1 cellular context compared by ENCODE assay signal in genomic region chr10:14215601-14216000, GRCh38.
TF ChIP-seq lines count a peak whose summit lies in the region.

No MANE protein-coding gene starts in this region.

TF ChIP-seq in GM23338, 12 proteins besides CTCF, POLR2A, EP300 and RAD21 (continued from another document):
- TF ChIP-seq ZNF462 (CRISPR knock-in tag; IDR thresholded peaks at IDR 0.05): no peak
- no peak for TF ChIP-seq CREB1 (CRISPR knock-in tag; IDR thresholded peaks at IDR 0.05; ENCODE audit: low read depth)
- TF ChIP-seq STAT1 (IDR thresholded peaks at IDR 0.05; ENCODE audit: unreplicated experiment): no peak
- TF ChIP-seq ZNF114 (CRISPR knock-in tag; IDR thresholded peaks at IDR 0.05): no peak
- no peak for TF ChIP-seq POLR2AphosphoS5 (IDR thresholded peaks at IDR 0.05; ENCODE audit: low read depth)
- no peak for TF ChIP-seq ZNF331 (CRISPR knock-in tag; IDR thresholded peaks at IDR 0.05; ENCODE audit: low read depth)
- no peak for TF ChIP-seq ETS1 (IDR thresholded peaks at IDR 0.05)
- no peak for TF ChIP-seq EZH2 (IDR thresholded peaks at IDR 0.05; ENCODE audit: low read depth, unreplicated experiment)
